14 cellular contexts compared by ENCODE assay signal in genomic region chr14:68495638-68496114, GRCh38.
DNase-seq lines count a peak whose midpoint lies in the region; ATAC-seq and TF ChIP-seq lines count a peak whose summit lies in the region.
"Had no signal": no experiment of that assay in that cellular context is flagged by ENCODE, and none has a peak within 500 bp of the region (broad histone marks: within the 10 kb centered on the region; RNA-seq: fewer than 3 reads in every experiment).

No MANE protein-coding gene starts in this region.

- H3K9me3 Mint-ChIP-seq in nephron, result no peaks in the 10 kb centered on the region
- H3K9me3 Mint-ChIP-seq: WTC11 had no signal

- H3K27ac Mint-ChIP-seq in nephron, result peak overlapping the region; percentile 64 to 97 (median 93)
- H3K27ac Mint-ChIP-seq: WTC11 had no signal

- no peaks in the 10 kb centered on the region for H3K36me3 Mint-ChIP-seq in nephron (ENCODE audit: low read depth)
- H3K36me3 Mint-ChIP-seq: WTC11 had no signal

- DNase-seq in GM10266 (ENCODE audit: extremely low spot score) (peak; percentile 42), testis (no peak), SIG-M5 (lab: John Stamatoyannopoulos, UW) (no peak)
- DNase-seq in activated CD8-positive, alpha-beta memory T cell treated with anti-CD3 and anti-CD28 coated beads, Interleukin-2, amount 50 U/mL, for 4 hours, result no peak
- DNase-seq in activated CD8-positive, alpha-beta memory T cell treated with anti-CD3 and anti-CD28 coated beads, Interleukin-2, amount 50 U/mL, for 48 hours, result no peak
- DNase-seq: C1 segment of cervical spinal cord, MV-4-11, NCI-H446 treated with DMSO at 0.1 percent for 48 hours had no signal

- TF ChIP-seq POLR2A in testis (IDR thresholded peaks at IDR 0.05), result no peak

- intact Hi-C loops in testis (cut with DNase I; ENCODE audit: low total_unique reads), result no loop called here

- H3K4me3 ChIP-seq in testis, result no peak overlapping the region

- peaks cover 4% of the 10 kb centered on the region for H3K4me1 ChIP-seq in testis

- no peaks in the 10 kb centered on the region for H3K36me3 ChIP-seq in testis (ENCODE audit: low read depth, missing control alignments)

- 94 to 96% methylated on average over 4 of the region's 4 CpGs for WGBS in testis, 2 donors

- no peak for TF ChIP-seq CTCF in GM10266 (IDR thresholded peaks at IDR 0.05; ENCODE audit: control insufficient read depth, insufficient read depth, low read depth, missing control alignments)
- TF ChIP-seq CTCF in nephron (IDR thresholded peaks at IDR 0.05; ENCODE audit: unreplicated experiment in 3 of 3), result no peak
- no peak for TF ChIP-seq CTCF in testis (IDR thresholded peaks at IDR 0.05)

- H3K27me3 Mint-ChIP-seq in nephron (ENCODE audit: low read depth), result peaks cover 4% of the 10 kb centered on the region

- no peak overlapping the region for H3K27ac ChIP-seq in testis
- H3K27ac ChIP-seq: HL-60 had no signal

- H3K9me3 ChIP-seq in testis, result no peaks in the 10 kb centered on the region

- H3K4me1 Mint-ChIP-seq in nephron, result peaks cover 77% of the 10 kb centered on the region

- no peaks in the 10 kb centered on the region for H3K27me3 ChIP-seq in testis

- ATAC-seq in GM21529 (IDR thresholded peaks at IDR 0.05; ENCODE audit: unreplicated experiment) (peak; percentile 46), HG03571 (IDR thresholded peaks at IDR 0.05; ENCODE audit: unreplicated experiment) (peak; percentile 66)
- ATAC-seq: Right ventricle myocardium inferior, WTC11 had no signal

- no peak overlapping the region for H3K4me3 Mint-ChIP-seq in nephron
- H3K4me3 Mint-ChIP-seq: WTC11 had no signal
